Comparison of ENCODE assay signal across 1 cellular context in the genomic region with DNA sequence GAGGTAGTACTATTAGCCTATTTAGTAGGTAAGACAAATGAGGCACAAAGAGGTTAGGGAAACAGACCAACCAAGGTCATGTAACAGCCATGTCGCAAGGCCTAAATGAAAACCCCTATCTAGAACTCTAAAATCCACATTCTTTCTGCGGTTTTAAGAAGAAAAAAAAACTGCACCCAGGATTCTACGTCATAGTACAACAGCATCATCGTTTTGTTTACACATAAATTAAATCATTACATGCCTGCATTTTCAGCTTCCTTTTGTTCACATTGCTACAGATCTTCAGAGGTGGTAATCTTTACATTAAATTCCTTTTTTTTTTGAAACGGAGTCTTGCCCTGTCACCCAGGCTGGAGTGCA.
TF ChIP-seq lines count a peak whose summit lies in the region.

No MANE protein-coding gene starts in this region.

TF ChIP-seq in H1, 55 proteins besides CTCF, POLR2A, EP300 and RAD21:
- TF ChIP-seq RBBP5 (IDR thresholded peaks at IDR 0.05; ENCODE audit: borderline replicate concordance, low read depth, low read length) (no peak), RXRA (IDR thresholded peaks at IDR 0.05; ENCODE audit: insufficient read depth, low read depth, low read length) (no peak), KDM5A (IDR thresholded peaks at IDR 0.05; ENCODE audit: low read length) (no peak), TBP (IDR thresholded peaks at IDR 0.05; ENCODE audit: low read depth, low read length) (no peak), CTBP2 (IDR thresholded peaks at IDR 0.05; ENCODE audit: borderline replicate concordance, insufficient read depth, insufficient read length, low read length) (no peak), TCF12 (IDR thresholded peaks at IDR 0.05; ENCODE audit: low read depth, low read length) (no peak)
- TF ChIP-seq, protein P1, sequence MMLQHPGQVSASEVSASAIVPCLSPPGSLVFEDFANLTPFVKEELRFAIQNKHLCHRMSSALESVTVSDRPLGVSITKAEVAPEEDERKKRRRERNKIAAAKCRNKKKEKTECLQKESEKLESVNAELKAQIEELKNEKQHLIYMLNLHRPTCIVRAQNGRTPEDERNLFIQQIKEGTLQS (IDR thresholded peaks at IDR 0.05; ENCODE audit: insufficient read depth, low read depth, low read length) = no peak
- TF ChIP-seq, protein P2, sequence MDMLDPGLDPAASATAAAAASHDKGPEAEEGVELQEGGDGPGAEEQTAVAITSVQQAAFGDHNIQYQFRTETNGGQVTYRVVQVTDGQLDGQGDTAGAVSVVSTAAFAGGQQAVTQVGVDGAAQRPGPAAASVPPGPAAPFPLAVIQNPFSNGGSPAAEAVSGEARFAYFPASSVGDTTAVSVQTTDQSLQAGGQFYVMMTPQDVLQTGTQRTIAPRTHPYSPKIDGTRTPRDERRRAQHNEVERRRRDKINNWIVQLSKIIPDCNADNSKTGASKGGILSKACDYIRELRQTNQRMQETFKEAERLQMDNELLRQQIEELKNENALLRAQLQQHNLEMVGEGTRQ (IDR thresholded peaks at IDR 0.05; ENCODE audit: low read length) = no peak
